8 cellular contexts compared by ENCODE assay signal in the genomic region with DNA sequence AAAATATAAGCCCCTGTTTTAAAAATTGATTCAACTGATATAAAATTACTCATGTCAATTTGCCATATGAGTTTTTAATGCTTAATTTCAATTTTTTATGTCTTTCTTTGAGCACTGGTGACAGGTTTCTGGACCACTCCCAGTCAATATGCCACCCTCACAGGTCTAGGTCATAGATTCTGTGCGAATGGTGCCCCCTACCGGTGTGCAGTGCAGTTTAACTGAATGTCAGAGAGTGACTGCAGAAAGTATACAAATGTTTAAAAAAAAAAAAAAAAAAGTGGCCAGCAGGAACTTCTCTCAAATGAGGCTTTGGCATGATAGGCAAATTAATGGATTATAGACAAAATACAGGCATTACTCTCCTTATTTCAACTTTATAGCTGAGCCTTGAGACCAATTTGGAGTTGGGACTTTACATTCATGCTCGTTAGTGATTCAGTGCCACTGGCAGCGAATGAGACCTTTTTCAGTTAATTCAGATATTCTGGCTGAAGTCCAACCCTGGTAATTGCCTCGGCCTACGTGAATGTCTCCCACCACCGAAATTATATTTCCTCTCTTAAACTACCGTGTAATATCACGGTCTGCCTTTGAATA.
DNase-seq lines count a peak whose midpoint lies in the region; ATAC-seq and TF ChIP-seq lines count a peak whose summit lies in the region.

No MANE protein-coding gene starts in this region.

- H3K9me3 Mint-ChIP-seq in CD8-positive, alpha-beta T cell, result no peaks in the 10 kb centered on the region

- H3K4me1 Mint-ChIP-seq in CD8-positive, alpha-beta T cell (ENCODE audit: low read depth), result no peaks in the 10 kb centered on the region

- H3K27me3 ChIP-seq in HL-60 (ENCODE audit: insufficient read depth, poor library complexity, severe bottlenecking), result no peaks in the 10 kb centered on the region
- H3K27me3 ChIP-seq in CD8-positive, alpha-beta T cell (ENCODE audit: insufficient read depth, low read length), result peaks cover 5% of the 10 kb centered on the region

- H3K27ac ChIP-seq in HL-60 (replicated peaks) (no peak overlapping the region), RWPE1 (no peak overlapping the region)
- no peak overlapping the region for H3K27ac ChIP-seq in CD8-positive, alpha-beta T cell (ENCODE audit: low read depth, low read length)

- intact Hi-C loops in CD8-positive, alpha-beta T cell (cut with DNase I, micrococcal nuclease), result no loop called here

- H3K36me3 ChIP-seq in CD8-positive, alpha-beta T cell (ENCODE audit: insufficient read depth, low read length), result no peaks in the 10 kb centered on the region

- no peaks in the 10 kb centered on the region for H3K4me1 ChIP-seq in CD8-positive, alpha-beta T cell (ENCODE audit: insufficient read depth, low read length)

- H3K4me3 Mint-ChIP-seq in CD8-positive, alpha-beta T cell, result no peak overlapping the region

- H3K36me3 Mint-ChIP-seq in CD8-positive, alpha-beta T cell, result no peaks in the 10 kb centered on the region

- CTCF ChIA-PET in RWPE1 (lab: Yijun Ruan, JAX), result interaction anchor here (0.6 to 1.2 kb wide), 6 partner anchors 27 to 456 kb away, joined by 3 to 8 read pairs (median 5); no protein-coding TSS in a partner anchor
- CTCF ChIA-PET in CD8-positive, alpha-beta T cell (lab: Charles Lee), result no interaction called here

- no peak for TF ChIP-seq CTCF in HL-60 (IDR thresholded peaks at IDR 0.05; ENCODE audit: insufficient read depth, low read length)
- TF ChIP-seq CTCF in RWPE1 (conservative IDR thresholded peaks at IDR 0.05; ENCODE audit: low read depth), result peak; percentile 40; the same call in 1 of the 2 replicates
- no peak for TF ChIP-seq CTCF in CD8-positive, alpha-beta T cell (IDR thresholded peaks at IDR 0.05)

- H3K27ac Mint-ChIP-seq in CD8-positive, alpha-beta T cell, result no peak overlapping the region

- no peak overlapping the region for H3K4me3 ChIP-seq in HL-60 (replicated peaks; ENCODE audit: insufficient read depth, low read length)
- H3K4me3 ChIP-seq in CD8-positive, alpha-beta T cell (ENCODE audit: low read depth, low read length), result no peak overlapping the region

- POLR2A ChIA-PET in RWPE1 (lab: Yijun Ruan, JAX; ENCODE audit: low non-redundant PET), result no interaction called here
- POLR2A ChIA-PET in CD8-positive, alpha-beta T cell (lab: Charles Lee), result no interaction called here

- no peak for ATAC-seq in CD8-positive, alpha-beta T cell
- no peak for ATAC-seq in GM21381 (IDR thresholded peaks at IDR 0.05; ENCODE audit: unreplicated experiment)

- H3K27me3 Mint-ChIP-seq in CD8-positive, alpha-beta T cell (ENCODE audit: low read depth), result peaks cover 5% of the 10 kb centered on the region

- peak; percentile 92 for DNase-seq in DMS 273 (lab: John Stamatoyannopoulos, UW; ENCODE audit: unreplicated experiment)
- DNase-seq in HL-60 (ENCODE audit: low read depth in 1 of 2, low spot score in 1 of 2), result peak; percentile 8 to 20
- DNase-seq in RWPE1 (ENCODE audit: low spot score), result no peak
- peak; percentile 24 for DNase-seq in fibroblast of the conjunctiva (ENCODE audit: low read depth)
- DNase-seq in stimulated activated CD4-positive, alpha-beta T cell treated with anti-CD3 and anti-CD28 coated beads, Interleukin-12 subunit alpha, Interleukin-12 subunit beta, amount 100 ng/mL, for 48 hours (ENCODE audit: low read depth in 2 of 3, low spot score in 1 of 3), result peak; percentile 4 to 24 (median 9)
- DNase-seq in CD8-positive, alpha-beta T cell, result no peak
- DNase-seq in mesenteric fat pad (ENCODE audit: low spot score), result no peak

- no peaks in the 10 kb centered on the region for H3K9me3 ChIP-seq in CD8-positive, alpha-beta T cell (ENCODE audit: low read length)

Comparison
In these comparisons a context has a peak if more than half of its experiments do, and no peak if none do; other contexts are left out.
1. DNase-seq: peak in DMS 273 (single experiment), HL-60 (2 of 2), fibroblast of the conjunctiva (single experiment) and stimulated activated CD4-positive, alpha-beta T cell treated with anti-CD3 and anti-CD28 coated beads, Interleukin-12 subunit alpha, Interleukin-12 subunit beta, amount 100 ng/mL, for 48 hours (3 of 3); none in RWPE1 (single experiment), CD8-positive, alpha-beta T cell (0 of 7) and mesenteric fat pad (single experiment).